Comparison of ENCODE assay signal across 3 cellular contexts in genomic region chr17:2387086-2388019, GRCh38.
TF ChIP-seq lines count a peak whose summit lies in the region.

No MANE protein-coding gene starts in this region.

TF ChIP-seq in HEK293, 187 proteins besides CTCF, POLR2A, EP300 and RAD21:
- TF ChIP-seq ZFHX2 (tag by site-specific recombination; conservative IDR thresholded peaks at IDR 0.05) (peak; percentile 94), GLIS2 (tag by site-specific recombination; IDR thresholded peaks at IDR 0.05) (peak; percentile 53; the same call in 1 of the 2 replicates), KLF1 (tag by site-specific recombination; IDR thresholded peaks at IDR 0.05) (peak; percentile 28; the same call in 1 of the 2 replicates), OVOL3 (tag by site-specific recombination; IDR thresholded peaks at IDR 0.05) (no peak), HIC1 (tag by site-specific recombination; IDR thresholded peaks at IDR 0.05) (peak; percentile 63; the same call in 1 of the 2 replicates), PRDM1 (tag by site-specific recombination; IDR thresholded peaks at IDR 0.05) (no peak), ZBTB48 (tag by site-specific recombination; IDR thresholded peaks at IDR 0.05) (no peak), EGR2 (tag by site-specific recombination; IDR thresholded peaks at IDR 0.05; ENCODE audit: low read depth) (peak; percentile 95), ZNF704 (tag by site-specific recombination; IDR thresholded peaks at IDR 0.05) (no peak), KLF8 (tag by site-specific recombination; IDR thresholded peaks at IDR 0.05) (peak; percentile 27; the same call in 1 of the 2 replicates), PBX3 (CRISPR knock-in tag; IDR thresholded peaks at IDR 0.05) (no peak), ZSCAN4 (tag by site-specific recombination; IDR thresholded peaks at IDR 0.05) (no peak), ZNF600 (tag by site-specific recombination; IDR thresholded peaks at IDR 0.05) (peak; percentile 38; the same call in 1 of the 2 replicates), ZNF37A (tag by site-specific recombination; IDR thresholded peaks at IDR 0.05) (no peak)
TF ChIP-seq in HEK293: peak in this region for 7.

TF ChIP-seq in K562, 482 proteins besides CTCF, POLR2A, EP300 and RAD21:
- peak; percentile 50; the same call in 1 of the 2 replicates for TF ChIP-seq HNRNPL (IDR thresholded peaks at IDR 0.05; ENCODE audit: low read depth, low read length)
- TF ChIP-seq CBFB (CRISPR knock-in tag; IDR thresholded peaks at IDR 0.05) = no peak
- TF ChIP-seq ZBTB8A (IDR thresholded peaks at IDR 0.05; ENCODE audit: partially characterized antibody) = no peak
- TF ChIP-seq YY1 (IDR thresholded peaks at IDR 0.05; ENCODE audit: borderline replicate concordance in 1 of 3, control insufficient read depth in 1 of 3, extremely low read depth in 1 of 3, insufficient read depth in 3 of 3, insufficient read length in 1 of 3, insufficient replicate concordance in 2 of 3, low read depth in 1 of 3, low read length in 2 of 3) = no peak
- TF ChIP-seq ATF2 (CRISPR knock-in tag; IDR thresholded peaks at IDR 0.05) = no peak
- TF ChIP-seq CREB3L1 (IDR thresholded peaks at IDR 0.05; ENCODE audit: borderline replicate concordance, low read depth) = no peak
- TF ChIP-seq ZKSCAN3 (CRISPR knock-in tag; IDR thresholded peaks at IDR 0.05) = no peak

TF ChIP-seq in HEK293T, 16 proteins besides CTCF, POLR2A, EP300 and RAD21:
- TF ChIP-seq SUZ12 (IDR thresholded peaks at IDR 0.05) (no peak), ZNF384 (IDR thresholded peaks at IDR 0.05) (no peak), CTBP1 (IDR thresholded peaks at IDR 0.05; ENCODE audit: borderline replicate concordance) (no peak), BHLHE40 (IDR thresholded peaks at IDR 0.05; ENCODE audit: borderline replicate concordance) (no peak), FOXA1 (IDR thresholded peaks at IDR 0.05) (no peak), HDGF (IDR thresholded peaks at IDR 0.05; ENCODE audit: borderline replicate concordance) (no peak), FOXM1 (IDR thresholded peaks at IDR 0.05; ENCODE audit: borderline replicate concordance) (no peak), FOXK2 (IDR thresholded peaks at IDR 0.05) (no peak), ARNT (IDR thresholded peaks at IDR 0.05) (no peak), SP1 (IDR thresholded peaks at IDR 0.05) (no peak), NFRKB (IDR thresholded peaks at IDR 0.05) (no peak), ELF4 (IDR thresholded peaks at IDR 0.05) (no peak), L3MBTL2 (conservative IDR thresholded peaks at IDR 0.05) (no peak), LEF1 (IDR thresholded peaks at IDR 0.05; ENCODE audit: borderline replicate concordance) (no peak), PKNOX1 (IDR thresholded peaks at IDR 0.05) (no peak), TARDBP (IDR thresholded peaks at IDR 0.05) (no peak)
